ENCODE assay signal across 8 cellular contexts in the genomic region with DNA sequence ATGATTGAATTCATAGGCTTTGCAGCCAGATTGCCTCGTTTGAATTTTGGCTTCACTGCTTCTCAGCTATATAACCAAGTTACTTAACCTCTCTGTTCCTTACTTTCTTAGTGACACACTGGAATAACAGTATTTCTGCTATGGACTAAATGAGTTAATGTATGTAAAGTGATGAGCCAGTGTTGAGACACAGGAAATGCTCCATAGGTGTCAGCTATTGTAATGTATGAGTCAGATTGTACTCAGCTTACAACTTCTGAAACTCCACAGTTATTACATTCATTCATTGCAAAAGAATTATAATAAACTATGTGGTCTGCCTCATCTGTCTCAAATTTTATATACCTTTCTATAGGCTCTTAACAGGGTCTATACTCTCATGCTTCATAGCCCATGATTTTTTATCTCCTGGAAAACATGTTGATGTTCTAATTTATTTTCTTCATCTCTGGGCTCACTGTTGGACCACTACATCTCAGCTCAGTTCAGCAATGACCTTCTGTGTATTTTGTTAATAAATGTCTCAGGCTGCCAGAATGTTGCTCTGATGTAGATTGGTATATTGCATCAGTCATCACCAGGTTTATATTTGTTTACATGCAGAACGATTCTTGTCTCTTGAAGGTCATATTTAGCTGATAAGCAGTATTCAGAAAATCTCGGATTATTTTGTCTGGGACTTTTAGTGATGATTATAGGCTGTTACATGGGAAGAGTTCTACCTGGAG.
DNase-seq lines count a peak whose midpoint lies in the region; ATAC-seq, FAIRE-seq and TF ChIP-seq lines count a peak whose summit lies in the region.

No MANE protein-coding gene starts in this region.

- CTCF ChIA-PET in K562 (lab: Yijun Ruan, JAX; ENCODE audit: low intra/inter-chr PET ratio), result no interaction called here

- H3K4me2 ChIP-seq in K562 (ENCODE audit: insufficient read depth, low read length), result no peak overlapping the region

- in situ Hi-C loops in K562 (cut with MboI), result no loop called here

- peak; percentile 61 for ATAC-seq in HG03520 (IDR thresholded peaks at IDR 0.05; ENCODE audit: unreplicated experiment)
- no peak for ATAC-seq in K562
- ATAC-seq in GM21360 (IDR thresholded peaks at IDR 0.05; ENCODE audit: unreplicated experiment), result no peak

- H3K79me2 ChIP-seq in K562 (ENCODE audit: control insufficient read depth, insufficient read depth, low read length), result 0 out of 3 replicates have a peak, but pooled peaks cover 4% of the 10 kb centered on the region

- H3K9me1 ChIP-seq in K562 (ENCODE audit: control insufficient read depth, insufficient read depth, low read length), result no peaks in the 10 kb centered on the region

- no peak for TF ChIP-seq CTCF in cardiac muscle cell (IDR thresholded peaks at IDR 0.05; ENCODE audit: low read depth, low read length)
- no peak for TF ChIP-seq CTCF in right atrium auricular region (IDR thresholded peaks at IDR 0.05)
- no peak for TF ChIP-seq CTCF in K562 (IDR thresholded peaks at IDR 0.05 in 2 of 3, conservative IDR thresholded peaks at IDR 0.05 in 1 of 3; ENCODE audit: insufficient read depth in 2 of 3, low read depth in 1 of 3, low read length in 3 of 3)
- TF ChIP-seq CTCF in ovary (IDR thresholded peaks at IDR 0.05), result no peak

- 27% methylated on average over 3 of the region's 3 CpGs for WGBS in K562 (ENCODE audit: insufficient coverage, low coverage, missing lambda C conversion rate)
- 41 to 49% (median 41%) methylated on average over 3 of the region's 3 CpGs for WGBS in ovary, 3 donors

- no TSS peak for BruUV-seq in K562 (replicated peaks; lab: Mats Ljungman, UMichigan)

- no peaks in the 10 kb centered on the region for H4K20me1 ChIP-seq in K562 (replicated peaks; ENCODE audit: control insufficient read depth, insufficient read depth, low read length)

- no peaks in the 10 kb centered on the region for H3K27me3 ChIP-seq in cardiac muscle cell
- no peaks in the 10 kb centered on the region for H3K27me3 ChIP-seq in right atrium auricular region
- no peaks in the 10 kb centered on the region for H3K27me3 ChIP-seq in K562 (ENCODE audit: control insufficient read depth in 2 of 2, insufficient read depth in 2 of 2, low read length in 2 of 2)
- H3K27me3 ChIP-seq in ovary, result no peaks in the 10 kb centered on the region

- DNase-seq in cardiac muscle cell (ENCODE audit: low read depth in 1 of 2, low spot score in 1 of 2), result peak in 1 of 2 donors; percentile 39
- DNase-seq in right atrium auricular region (ENCODE audit: low spot score), result no peak
- DNase-seq in K562 (ENCODE audit: extremely low read depth in 1 of 4, low spot score in 3 of 4), result no peak
- no peak for DNase-seq in UCSD-AML1 (lab: John Stamatoyannopoulos, UW; ENCODE audit: unreplicated experiment)
- DNase-seq in NCI-H446 (lab: John Stamatoyannopoulos, UW), result no peak
- no peak for DNase-seq in ovary

- no peak overlapping the region for H3K4me3 ChIP-seq in cardiac muscle cell
- H3K4me3 ChIP-seq in right atrium auricular region, result no peak overlapping the region
- no peak overlapping the region for H3K4me3 ChIP-seq in K562
- no peak overlapping the region for H3K4me3 ChIP-seq in ovary

- no peak overlapping the region for H2AFZ ChIP-seq in K562 (ENCODE audit: low read depth, low read length)

- FAIRE-seq in K562 (lab: Jason Lieb, UNC), result no peak

- H3K36me3 ChIP-seq in cardiac muscle cell (no peaks in the 10 kb centered on the region), right atrium auricular region (no peaks in the 10 kb centered on the region), K562 (ENCODE audit: control insufficient read depth, insufficient read depth, low read length) (no peaks in the 10 kb centered on the region), ovary (no peaks in the 10 kb centered on the region)

- no peaks in the 10 kb centered on the region for H3K9me3 ChIP-seq in cardiac muscle cell (ENCODE audit: low read depth)
- no peaks in the 10 kb centered on the region for H3K9me3 ChIP-seq in right atrium auricular region
- no peaks in the 10 kb centered on the region for H3K9me3 ChIP-seq in K562 (replicated peaks; ENCODE audit: control insufficient read depth, insufficient read depth, low read depth, low read length)
- H3K9me3 ChIP-seq in ovary, result no peaks in the 10 kb centered on the region

- no peak for TF ChIP-seq POLR2A in K562 (conservative IDR thresholded peaks at IDR 0.05)
- TF ChIP-seq POLR2A in ovary (IDR thresholded peaks at IDR 0.05), result no peak

- no peak for TF ChIP-seq EP300 in K562 (IDR thresholded peaks at IDR 0.05; ENCODE audit: low read length)
- TF ChIP-seq EP300 in ovary (IDR thresholded peaks at IDR 0.05), result no peak

- TF ChIP-seq RAD21 in K562 (CRISPR knock-in tag; conservative IDR thresholded peaks at IDR 0.05 in 1 of 2, IDR thresholded peaks at IDR 0.05 in 1 of 2), result no peak

- intact Hi-C loops in K562 (cut with micrococcal nuclease) (no loop called here), ovary (cut with DNase I) (no loop called here)

- H3K27ac ChIP-seq in cardiac muscle cell (peak overlapping the region; percentile 20), right atrium auricular region (no peak overlapping the region), K562 (ENCODE audit: extremely low read depth, low read depth, low read length) (no peak overlapping the region), ovary (no peak overlapping the region)

- H3K9ac ChIP-seq in K562 (ENCODE audit: insufficient read depth in 1 of 2, low read depth in 2 of 2, low read length in 2 of 2), result no peak overlapping the region

- H3K4me1 ChIP-seq in cardiac muscle cell (ENCODE audit: low read depth), result peaks cover 14% of the 10 kb centered on the region
- peaks cover 0 to 41% of the 10 kb centered on the region in 2 donors for H3K4me1 ChIP-seq in right atrium auricular region
- no peaks in the 10 kb centered on the region for H3K4me1 ChIP-seq in K562 (replicated peaks in 1 of 2; ENCODE audit: control insufficient read depth in 2 of 2, insufficient read depth in 2 of 2, low read length in 2 of 2)
- peaks cover 5% of the 10 kb centered on the region for H3K4me1 ChIP-seq in ovary (ENCODE audit: insufficient read depth)

- POLR2A ChIA-PET in K562 (lab: Yijun Ruan, JAX), result interaction anchor here (0.8 kb wide), 1 partner anchor 20 kb away, joined by 4 read pairs; no protein-coding TSS in a partner anchor

TF ChIP-seq in K562, 482 proteins besides CTCF, POLR2A, EP300 and RAD21 (continues in another document):
- TF ChIP-seq JUN (IDR thresholded peaks at IDR 0.05; ENCODE audit: borderline replicate concordance, low read depth, low read length) (peak; percentile 50; the same call in 1 of the 2 replicates), JUN (CRISPR knock-in tag; IDR thresholded peaks at IDR 0.05; ENCODE audit: borderline replicate concordance) (no peak), CBX1 (IDR thresholded peaks at IDR 0.05; ENCODE audit: low read depth) (no peak), ATF1 (CRISPR knock-in tag; IDR thresholded peaks at IDR 0.05) (no peak), ATF1 (tag; IDR thresholded peaks at IDR 0.05) (no peak), RBM17 (IDR thresholded peaks at IDR 0.05; ENCODE audit: borderline replicate concordance, low read depth, low read length) (no peak), FOSL1 (tag; conservative IDR thresholded peaks at IDR 0.05) (peak; percentile 80), SP1 (CRISPR knock-in tag; IDR thresholded peaks at IDR 0.05) (no peak), CEBPG (CRISPR knock-in tag; IDR thresholded peaks at IDR 0.05) (no peak), CEBPG (tag; conservative IDR thresholded peaks at IDR 0.05 in 1 of 2, IDR thresholded peaks at IDR 0.05 in 1 of 2) (peak in 1 of 2 experiments; percentile 41; a peak in 1 of 4 replicates)
- TF ChIP-seq, protein P1, sequence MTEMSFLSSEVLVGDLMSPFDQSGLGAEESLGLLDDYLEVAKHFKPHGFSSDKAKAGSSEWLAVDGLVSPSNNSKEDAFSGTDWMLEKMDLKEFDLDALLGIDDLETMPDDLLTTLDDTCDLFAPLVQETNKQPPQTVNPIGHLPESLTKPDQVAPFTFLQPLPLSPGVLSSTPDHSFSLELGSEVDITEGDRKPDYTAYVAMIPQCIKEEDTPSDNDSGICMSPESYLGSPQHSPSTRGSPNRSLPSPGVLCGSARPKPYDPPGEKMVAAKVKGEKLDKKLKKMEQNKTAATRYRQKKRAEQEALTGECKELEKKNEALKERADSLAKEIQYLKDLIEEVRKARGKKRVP (CRISPR knock-in tag; IDR thresholded peaks at IDR 0.05), result no peak
- TF ChIP-seq, protein P2, sequence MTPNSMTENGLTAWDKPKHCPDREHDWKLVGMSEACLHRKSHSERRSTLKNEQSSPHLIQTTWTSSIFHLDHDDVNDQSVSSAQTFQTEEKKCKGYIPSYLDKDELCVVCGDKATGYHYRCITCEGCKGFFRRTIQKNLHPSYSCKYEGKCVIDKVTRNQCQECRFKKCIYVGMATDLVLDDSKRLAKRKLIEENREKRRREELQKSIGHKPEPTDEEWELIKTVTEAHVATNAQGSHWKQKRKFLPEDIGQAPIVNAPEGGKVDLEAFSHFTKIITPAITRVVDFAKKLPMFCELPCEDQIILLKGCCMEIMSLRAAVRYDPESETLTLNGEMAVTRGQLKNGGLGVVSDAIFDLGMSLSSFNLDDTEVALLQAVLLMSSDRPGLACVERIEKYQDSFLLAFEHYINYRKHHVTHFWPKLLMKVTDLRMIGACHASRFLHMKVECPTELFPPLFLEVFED (CRISPR knock-in tag; conservative IDR thresholded peaks at IDR 0.05), result no peak
- TF ChIP-seq, protein P3, sequence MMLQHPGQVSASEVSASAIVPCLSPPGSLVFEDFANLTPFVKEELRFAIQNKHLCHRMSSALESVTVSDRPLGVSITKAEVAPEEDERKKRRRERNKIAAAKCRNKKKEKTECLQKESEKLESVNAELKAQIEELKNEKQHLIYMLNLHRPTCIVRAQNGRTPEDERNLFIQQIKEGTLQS (IDR thresholded peaks at IDR 0.05), result peak; percentile 28; the same call in 1 of the 2 replicates
- TF ChIP-seq, protein P3 (CRISPR knock-in tag; conservative IDR thresholded peaks at IDR 0.05), result no peak
